ENCODE assay signal across 9 cellular contexts in genomic region chr10:68954904-68955303, GRCh38. TPM values are rescaled to one million over a fixed set of nuclear protein-coding genes. Genes with fewer than 3 reads are reported as not detected.
DNase-seq lines count a peak whose midpoint lies in the region; ATAC-seq, FAIRE-seq and TF ChIP-seq lines count a peak whose summit lies in the region.
"Had no signal": no experiment of that assay in that cellular context is flagged by ENCODE, and none has a peak within 500 bp of the region (broad histone marks: within the 10 kb centered on the region; RNA-seq: fewer than 3 reads in every experiment).

No MANE protein-coding gene starts in this region.

- WGBS in GM12878 (ENCODE audit: insufficient coverage, insufficient replicate concordance, low lambda C conversion rate, missing lambda C conversion rate) = 62% methylated on average over 12 of the region's 12 CpGs

- FAIRE-seq in GM12878 (lab: Jason Lieb, UNC) = no peak

- TF ChIP-seq RAD21 in GM12878 (IDR thresholded peaks at IDR 0.05; ENCODE audit: insufficient read depth, low read depth, low read length) = no peak

- H3K9me3 ChIP-seq in DND-41 (ENCODE audit: insufficient read depth, low read length, severe bottlenecking) (no peaks in the 10 kb centered on the region), GM12878 (replicated peaks; ENCODE audit: control insufficient read depth, insufficient read depth, low read length) (no peaks in the 10 kb centered on the region), gastrocnemius medialis (no peaks in the 10 kb centered on the region)

- no TSS peak for BruUV-seq in GM12878 (replicated peaks; lab: Mats Ljungman, UMichigan)

- in situ Hi-C loops in GM12878 (cut with MboI) (no loop called here), gastrocnemius medialis (cut with MboI; ENCODE audit: low sequenced_read_pairs in 4 of 4) (no loop called here)

- H3K36me3 Mint-ChIP-seq in natural killer cell = peaks cover 6% of the 10 kb centered on the region

- H3K4me3 ChIP-seq in DND-41 (ENCODE audit: low read depth in 1 of 2, low read length in 2 of 2) = peak overlapping the region in 1 of 2 experiments; percentile 87; a peak in 3 of 4 replicates
- no peak overlapping the region for H3K4me3 ChIP-seq in KMS-11 (IDR thresholded peaks at IDR 0.05; ENCODE audit: insufficient read depth, low read depth, low read length)
- H3K4me3 ChIP-seq in GM12878 = peak overlapping the region; percentile 70
- peak overlapping the region in 2 of 4 donors; percentile 98 for H3K4me3 ChIP-seq in gastrocnemius medialis

- H3K27me3 ChIP-seq in DND-41 (ENCODE audit: insufficient read depth, low read length, poor library complexity) = no peaks in the 10 kb centered on the region
- no peaks in the 10 kb centered on the region for H3K27me3 ChIP-seq in KMS-11 (ENCODE audit: insufficient read depth, low read depth)
- H3K27me3 ChIP-seq in GM12878 (replicated peaks in 1 of 2; ENCODE audit: control insufficient read depth in 2 of 2, insufficient read depth in 2 of 2, low read length in 1 of 2) = no peaks in the 10 kb centered on the region
- no peaks in the 10 kb centered on the region for H3K27me3 ChIP-seq in gastrocnemius medialis

- RAD21 ChIA-PET in GM12878 (lab: Charles Lee; ENCODE audit: unreplicated experiment) = interaction anchor here (0.9 to 1.9 kb wide), 6 partner anchors 30 to 471 kb away, joined by 3 to 6 read pairs (median 4); no protein-coding TSS in a partner anchor

- peaks cover 28 to 34% of the 10 kb centered on the region in 2 donors for H3K4me1 Mint-ChIP-seq in natural killer cell

- H3K27ac ChIP-seq in DND-41 (ENCODE audit: low read length) (peak overlapping the region; percentile 10; the same call in 1 of the 2 replicates), KMS-11 (peak overlapping the region; percentile 91; the same call in 1 of the 2 replicates), GM12878 (ENCODE audit: control insufficient read depth, insufficient read depth) (peak overlapping the region; percentile 22; the same call in 1 of the 2 replicates), gastrocnemius medialis (no peak overlapping the region)

- H4K20me1 ChIP-seq in DND-41 (ENCODE audit: insufficient read depth, low read length) (peaks cover 25% of the 10 kb centered on the region; the same call in 1 of the 2 replicates), KMS-11 (ENCODE audit: insufficient read depth) (peaks cover 24% of the 10 kb centered on the region), GM12878 (ENCODE audit: control insufficient read depth, insufficient read depth) (no peaks in the 10 kb centered on the region)

- CTCF ChIA-PET in GM12878 (lab: Yijun Ruan, JAX) = interaction anchor here (1.0 to 2.8 kb wide), 14 partner anchors 15 to 450 kb away, joined by 3 to 14 read pairs (median 4); no protein-coding TSS in a partner anchor

- H3K4me3 Mint-ChIP-seq in natural killer cell = peak overlapping the region; percentile 59

- H3K36me3 ChIP-seq in DND-41 (ENCODE audit: insufficient read depth, low read length) (peaks cover 23% of the 10 kb centered on the region), KMS-11 (ENCODE audit: insufficient read depth) (peaks cover 12% of the 10 kb centered on the region; the same call in 1 of the 2 replicates), GM12878 (ENCODE audit: control insufficient read depth in 2 of 2, insufficient read depth in 2 of 2, low read length in 1 of 2) (no peaks in the 10 kb centered on the region; a peak in 1 of 4 replicates), gastrocnemius medialis (peaks cover 0 to 5% of the 10 kb centered on the region in 2 donors)

- H3K27me3 Mint-ChIP-seq in natural killer cell (ENCODE audit: low read depth in 2 of 2) = no peaks in the 10 kb centered on the region

- TF ChIP-seq CTCF in DND-41 (IDR thresholded peaks at IDR 0.05; ENCODE audit: borderline replicate concordance, extremely low read depth, low read length, poor library complexity, severe bottlenecking) (no peak), KMS-11 (conservative IDR thresholded peaks at IDR 0.05; ENCODE audit: low read depth, low read length) (no peak), GM12878 (IDR thresholded peaks at IDR 0.05 in 2 of 3, conservative IDR thresholded peaks at IDR 0.05 in 1 of 3; ENCODE audit: control insufficient read depth in 2 of 3, extremely low read depth in 1 of 3, insufficient read depth in 1 of 3, low read depth in 3 of 3, low read length in 3 of 3) (no peak), natural killer cell (IDR thresholded peaks at IDR 0.05) (no peak), gastrocnemius medialis (IDR thresholded peaks at IDR 0.05 in 4 of 5, conservative IDR thresholded peaks at IDR 0.05 in 1 of 5) (no peak)

- H3K9ac ChIP-seq in DND-41 (ENCODE audit: low read depth, low read length) (peak overlapping the region; percentile 75), KMS-11 (peak overlapping the region; percentile 100), GM12878 (ENCODE audit: control insufficient read depth, insufficient read depth, low read length) (no peak overlapping the region)

- peak overlapping the region; percentile 99 for H3K27ac Mint-ChIP-seq in natural killer cell

- POLR2A ChIA-PET in GM12878 (lab: Charles Lee) = interaction anchor here (0.6 to 1.9 kb wide), 6 partner anchors 33 to 271 kb away, joined by 3 to 6 read pairs (median 4); no protein-coding TSS in a partner anchor

- ATAC-seq in DND-41 (ENCODE audit: insufficient read depth, low read depth) (no peak), GM12878 (no peak), natural killer cell (no peak), gastrocnemius medialis (no peak), GM21576 (IDR thresholded peaks at IDR 0.05; ENCODE audit: unreplicated experiment) (no peak), GM21526 (IDR thresholded peaks at IDR 0.05; ENCODE audit: low FRiP score, unreplicated experiment) (no peak)

- peak overlapping the region; percentile 38; the same call in 1 of the 2 replicates for H2AFZ ChIP-seq in DND-41 (ENCODE audit: low read depth, low read length)
- no peak overlapping the region for H2AFZ ChIP-seq in KMS-11 (ENCODE audit: low read depth)
- H2AFZ ChIP-seq in GM12878 (ENCODE audit: control insufficient read depth, low read depth, low read length) = no peak overlapping the region

- SMC1A ChIA-PET in GM12878 (lab: Charles Lee; ENCODE audit: uncharacterized antibody, unreplicated experiment) = interaction anchor here (0.7 to 1.7 kb wide), 6 partner anchors 14 to 277 kb away, joined by 3 to 6 read pairs (median 4); no protein-coding TSS in a partner anchor

- DNase-seq in DND-41 = no peak
- DNase-seq in GM12878 (ENCODE audit: low read depth, low spot score) = no peak
- DNase-seq in natural killer cell = no peak
- DNase-seq in gastrocnemius medialis = no peak
- no peak for DNase-seq in dermis blood vessel endothelial cell
- DNase-seq: activated CD4-positive, alpha-beta T cell treated with anti-CD3 and anti-CD28 coated beads, Interleukin-2, amount 50 U/mL, for 1 hour had no signal

- H3K4me2 ChIP-seq in DND-41 (ENCODE audit: insufficient read depth, low read length) (peak overlapping the region; percentile 72), KMS-11 (peak overlapping the region; percentile 95), GM12878 (ENCODE audit: control insufficient read depth, insufficient read depth) (peak overlapping the region; percentile 71)

- TF ChIP-seq POLR2A in GM12878 (IDR thresholded peaks at IDR 0.05; ENCODE audit: low read depth, low read length) (no peak), gastrocnemius medialis (IDR thresholded peaks at IDR 0.05) (no peak)

- H3K79me2 ChIP-seq in DND-41 (ENCODE audit: insufficient read depth, low read length) (peaks cover 50% of the 10 kb centered on the region), KMS-11 (ENCODE audit: insufficient read depth, low read depth) (peaks cover 40% of the 10 kb centered on the region), GM12878 (ENCODE audit: control insufficient read depth, insufficient read depth, low read length) (peaks cover 50% of the 10 kb centered on the region)

- H3K9me3 Mint-ChIP-seq in natural killer cell = no peaks in the 10 kb centered on the region

- H3K4me1 ChIP-seq in DND-41 (ENCODE audit: insufficient read depth, low read length) = peaks cover 36% of the 10 kb centered on the region
- H3K4me1 ChIP-seq in KMS-11 (ENCODE audit: low read depth, poor library complexity, severe bottlenecking) = peaks cover 31% of the 10 kb centered on the region
- H3K4me1 ChIP-seq in GM12878 (ENCODE audit: control insufficient read depth, insufficient read depth, low read length) = no peaks in the 10 kb centered on the region
- H3K4me1 ChIP-seq in gastrocnemius medialis = peaks cover 18 to 24% of the 10 kb centered on the region in 2 donors

- intact Hi-C loops in GM12878 (cut with micrococcal nuclease; ENCODE audit: unreplicated experiment) (no loop called here), natural killer cell (cut with micrococcal nuclease) (loop anchor here (1.0 to 5.0 kb wide), 4 partner anchors 54 to 452 kb away; partner anchors contain the start of gene DDX50), gastrocnemius medialis (cut with DNase I; ENCODE audit: low total_unique reads) (loop anchor here (5.0 kb wide), 1 partner anchor 428 kb away; the partner anchor contains the start of gene SLC25A16)

- TF ChIP-seq EP300 in GM12878 (IDR thresholded peaks at IDR 0.05; ENCODE audit: borderline replicate concordance in 1 of 2, control insufficient read depth in 1 of 2, low read depth in 2 of 2, low read length in 2 of 2) = no peak

RNA-seq across cellular contexts. Expression of gene DDX21, which starts 1.1 kb away (rescaled TPM):
- 34.8 and 35.9 TPM in 2 replicates for total RNA-seq in GM12878 (2013; cell fraction: nucleolus; rRNA removed)
- 121 and 158 TPM in 2 replicates for total RNA-seq in GM12878 (2014; rRNA removed)
- total RNA-seq in GM12878 (2014; rRNA removed; fragmentation: Illumina TruSeq; extraction: Trizol) = 153 and 165 TPM in 2 replicates
- total RNA-seq in GM12878 (2021) = 122 and 129 TPM in 2 replicates
- polyA plus RNA-seq in GM12878 (2011; ENCODE audit: low read depth) = 39.5 TPM
- polyA plus RNA-seq in GM12878 (2011; rRNA removed) = 120 and 162 TPM in 2 replicates
- 43.4 and 50.3 TPM in 2 replicates for polyA plus RNA-seq in GM12878 (2011; cell fraction: cytosol; rRNA removed)
- polyA plus RNA-seq in GM12878 (2011; cell fraction: nucleus; rRNA removed) = 35.1 and 62.8 TPM in 2 replicates
- 48.2 and 52.6 TPM in 2 replicates for polyA plus RNA-seq in GM12878 (2012)
- 182 and 223 TPM in 2 replicates for polyA plus RNA-seq in GM12878 (2014; fragmentation: Illumina TruSeq; extraction: Trizol)
- 10 to 100 TPM; 80.8 to 88.5 TPM for polyA plus RNA-seq in GM12878 (2014; fragmentation: Nextera tagmentation; extraction: Ambion mirVana)
- polyA plus RNA-seq in GM12878 (2014; rRNA removed) = 95.6 and 112 TPM in 2 replicates
- 10 to 100 TPM; 41.1 to 47.8 TPM for polyA plus RNA-seq in GM12878 (2016; fragmentation: Nextera tagmentation; extraction: Ambion mirVana)
- polyA minus RNA-seq in GM12878 (2011; rRNA and poly(A)+ RNA removed) = 67.2 and 96.1 TPM in 2 replicates
- polyA minus RNA-seq in GM12878 (2011; cell fraction: cytosol; rRNA and poly(A)+ RNA removed) = 34.7 and 46.3 TPM in 2 replicates
- polyA minus RNA-seq in GM12878 (2011; cell fraction: nucleus; rRNA and poly(A)+ RNA removed) = 13.4 and 23.5 TPM in 2 replicates
- total RNA-seq in natural killer cell = 10 to 100 TPM; 59.0 to 62.1 (median 59.8) TPM
- total RNA-seq in gastrocnemius medialis = 10 to 100 TPM; 44.4 to 66.8 (median 53.7) TPM
- 73.0 and 102 TPM in 2 replicates for total RNA-seq in dermis blood vessel endothelial cell

RNA-seq across cellular contexts. Expression of gene KIFBP, which starts 33.7 kb away (rescaled TPM):
- total RNA-seq in GM12878 (2013; cell fraction: nucleolus; rRNA removed) = 12.9 and 13.4 TPM in 2 replicates
- total RNA-seq in GM12878 (2014; rRNA removed) (16.3 and 19.2 TPM in 2 replicates), GM12878 (2014; rRNA removed; fragmentation: Illumina TruSeq; extraction: Trizol) (19.9 and 21.0 TPM in 2 replicates), GM12878 (2021) (14.9 and 16.0 TPM in 2 replicates), natural killer cell (1 to 10 TPM; 3.5 to 4.4 (median 4.0) TPM), gastrocnemius medialis (10 to 100 TPM; 24.0 to 41.3 (median 33.9) TPM), dermis blood vessel endothelial cell (41.9 and 55.2 TPM in 2 replicates)
- polyA plus RNA-seq in GM12878 (2011; ENCODE audit: low read depth) = 5.7 TPM
- polyA plus RNA-seq in GM12878 (2011; rRNA removed) (20.0 and 28.8 TPM in 2 replicates), GM12878 (2014; fragmentation: Illumina TruSeq; extraction: Trizol) (25.0 and 39.2 TPM in 2 replicates), GM12878 (2014; fragmentation: Nextera tagmentation; extraction: Ambion mirVana) (10 to 100 TPM in 1 of 2 experiments, 1 to 10 TPM in 1; 8.6 to 10.0 TPM), GM12878 (2014; rRNA removed) (14.3 and 17.3 TPM in 2 replicates), GM12878 (2016; fragmentation: Nextera tagmentation; extraction: Ambion mirVana) (10 to 100 TPM; 28.7 to 29.5 TPM)
- 9.1 and 10.7 TPM in 2 replicates for polyA plus RNA-seq in GM12878 (2011; cell fraction: cytosol; rRNA removed)
- 10.2 and 13.2 TPM in 2 replicates for polyA plus RNA-seq in GM12878 (2011; cell fraction: nucleus; rRNA removed)
- polyA plus RNA-seq in GM12878 (2012) = 6.3 and 10.3 TPM in 2 replicates
- 7.6 and 11.8 TPM in 2 replicates for polyA minus RNA-seq in GM12878 (2011; rRNA and poly(A)+ RNA removed)
- 4.7 and 6.0 TPM in 2 replicates for polyA minus RNA-seq in GM12878 (2011; cell fraction: cytosol; rRNA and poly(A)+ RNA removed)
- polyA minus RNA-seq in GM12878 (2011; cell fraction: nucleus; rRNA and poly(A)+ RNA removed) = 3.9 and 5.5 TPM in 2 replicates

RNA-seq across cellular contexts. Expression of gene DDX50, which starts 53.8 kb away (rescaled TPM):
- total RNA-seq in GM12878 (2013; cell fraction: nucleolus; rRNA removed) = 30.7 and 31.2 TPM in 2 replicates
- total RNA-seq in GM12878 (2014; rRNA removed) = 28.9 and 34.1 TPM in 2 replicates
- total RNA-seq in GM12878 (2014; rRNA removed; fragmentation: Illumina TruSeq; extraction: Trizol) = 51.6 and 52.0 TPM in 2 replicates
- total RNA-seq in GM12878 (2021) = 38.8 and 39.1 TPM in 2 replicates
- polyA plus RNA-seq in GM12878 (2011; ENCODE audit: low read depth) = 25.6 TPM
- 50.3 and 67.3 TPM in 2 replicates for polyA plus RNA-seq in GM12878 (2011; rRNA removed)
- 23.3 and 24.5 TPM in 2 replicates for polyA plus RNA-seq in GM12878 (2011; cell fraction: cytosol; rRNA removed)
- 18.5 and 18.8 TPM in 2 replicates for polyA plus RNA-seq in GM12878 (2011; cell fraction: nucleus; rRNA removed)
- polyA plus RNA-seq in GM12878 (2012) = 34.0 and 40.0 TPM in 2 replicates
- polyA plus RNA-seq in GM12878 (2014; fragmentation: Illumina TruSeq; extraction: Trizol) = 47.6 and 56.6 TPM in 2 replicates
- 10 to 100 TPM; 24.9 to 32.0 TPM for polyA plus RNA-seq in GM12878 (2014; fragmentation: Nextera tagmentation; extraction: Ambion mirVana)
- polyA plus RNA-seq in GM12878 (2014; rRNA removed) = 25.7 and 28.4 TPM in 2 replicates
- 10 to 100 TPM; 36.0 to 37.5 TPM for polyA plus RNA-seq in GM12878 (2016; fragmentation: Nextera tagmentation; extraction: Ambion mirVana)
- polyA minus RNA-seq in GM12878 (2011; rRNA and poly(A)+ RNA removed) = 52.6 and 63.9 TPM in 2 replicates
- polyA minus RNA-seq in GM12878 (2011; cell fraction: cytosol; rRNA and poly(A)+ RNA removed) = 21.0 and 22.1 TPM in 2 replicates
- 6.2 and 7.0 TPM in 2 replicates for polyA minus RNA-seq in GM12878 (2011; cell fraction: nucleus; rRNA and poly(A)+ RNA removed)
- total RNA-seq in natural killer cell = 10 to 100 TPM; 28.3 to 33.1 (median 31.9) TPM
- total RNA-seq in gastrocnemius medialis = 10 to 100 TPM; 17.2 to 25.9 (median 23.7) TPM
- 46.6 and 49.0 TPM in 2 replicates for total RNA-seq in dermis blood vessel endothelial cell

Comparison
In these comparisons a context has a peak if more than half of its experiments do, and no peak if none do; other contexts are left out.
1. H3K27ac ChIP-seq: peak in DND-41 (single experiment), KMS-11 (single experiment) and GM12878 (single experiment); none in gastrocnemius medialis (0 of 4).
2. Peak in every context shown above with its lines, with median percentiles within 50 percentile points of each other: H3K4me2 ChIP-seq.